ENCODE assay signal across 20 cellular contexts in the genomic region with DNA sequence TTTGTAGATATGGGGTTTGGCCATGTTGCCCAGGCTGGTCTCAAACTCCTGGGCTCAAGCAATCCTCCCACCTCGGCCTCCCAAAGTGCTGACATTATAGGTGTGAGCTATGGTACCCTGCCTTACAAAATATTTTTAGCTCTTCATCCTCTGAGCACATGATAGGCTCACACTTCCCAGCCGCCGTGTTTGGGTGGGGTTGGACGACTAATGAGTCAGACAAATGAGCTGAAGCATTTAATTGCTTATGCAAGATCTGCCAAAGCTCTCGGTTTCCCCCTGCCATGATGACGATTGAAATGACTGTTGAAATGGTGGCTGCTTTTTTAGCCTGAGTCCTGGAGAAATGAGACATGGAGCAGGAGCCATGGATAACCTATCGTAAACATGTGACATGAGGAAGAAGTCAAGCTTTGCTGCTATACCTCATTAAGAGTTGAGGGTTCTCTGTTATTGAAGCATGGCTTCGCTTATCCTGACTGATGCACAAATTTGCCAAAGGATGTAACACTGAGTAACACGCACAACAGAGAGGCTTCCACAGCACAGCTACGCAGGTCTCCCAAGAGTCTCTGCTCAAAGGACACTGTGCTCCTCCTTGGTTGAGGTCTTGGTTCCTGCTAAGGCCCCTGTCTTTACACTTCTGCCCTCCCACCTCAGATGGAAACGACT. TPM values are rescaled to one million over a fixed set of nuclear protein-coding genes. Genes with fewer than 3 reads are reported as not detected.
DNase-seq lines count a peak whose midpoint lies in the region; ATAC-seq, FAIRE-seq and TF ChIP-seq lines count a peak whose summit lies in the region.
"Had no signal": no experiment of that assay in that cellular context is flagged by ENCODE, and none has a peak within 500 bp of the region (broad histone marks: within the 10 kb centered on the region; RNA-seq: fewer than 3 reads in every experiment).

No MANE protein-coding gene starts in this region.

- WGBS in HepG2 (ENCODE audit: low lambda C conversion rate): 10% methylated on average over 9 of the region's 11 CpGs
- 59% methylated on average over 7 of the region's 11 CpGs for WGBS in right lobe of liver (ENCODE audit: insufficient coverage, low coverage, low lambda C conversion rate, missing lambda C conversion rate)

- no TSS peak for BruUV-seq in HepG2 (replicated peaks; lab: Mats Ljungman, UMichigan)

- no peak overlapping the region for H3K4me2 ChIP-seq in HepG2 (ENCODE audit: low read depth, low read length)
- H3K4me2 ChIP-seq: BLaER1 treated with 17β-estradiol and CSF1 and Interleukin-3, amounts not matched to agents 10 nM and 100 nM; GM23338 had no signal

- TF ChIP-seq CTCF in HepG2 (CRISPR knock-in tag; IDR thresholded peaks at IDR 0.05) (no peak), right lobe of liver (IDR thresholded peaks at IDR 0.05) (no peak), RWPE1 (conservative IDR thresholded peaks at IDR 0.05; ENCODE audit: low read depth) (no peak)

- H3K27me3 ChIP-seq in HepG2 (ENCODE audit: control insufficient read depth in 1 of 2, insufficient read depth in 2 of 2, low read length in 2 of 2) (peaks cover 6 to 33% of the 10 kb centered on the region in 2 experiments; a peak in 4 of 5 replicates), right lobe of liver (no peaks in the 10 kb centered on the region)
- H3K27me3 ChIP-seq: BLaER1 treated with 17β-estradiol and CSF1 and Interleukin-3, amounts not matched to agents 10 nM and 100 nM had no signal

- H2AFZ ChIP-seq in HepG2 (ENCODE audit: low read length): no peak overlapping the region
- H2AFZ ChIP-seq: GM23338 had no signal

- TF ChIP-seq POLR2A in HepG2 (IDR thresholded peaks at IDR 0.05; ENCODE audit: insufficient read depth in 1 of 2, low read depth in 2 of 2, low read length in 2 of 2): no peak
- no peak for TF ChIP-seq POLR2A in right lobe of liver (IDR thresholded peaks at IDR 0.05)

- H3K4me3 Mint-ChIP-seq in activated CD4-positive, alpha-beta T cell treated with anti-CD3 and anti-CD28 coated beads, Interleukin-2, amount 10 ng/mL, durations not matched to agents 7 days and 5 days: no peak overlapping the region
- H3K4me3 Mint-ChIP-seq: B cell; CD8-positive, alpha-beta T cell; GM23338 had no signal

- DNase-seq in HepG2 (ENCODE audit: low spot score): no peak
- DNase-seq in right lobe of liver: no peak
- DNase-seq in posterior vena cava (ENCODE audit: low spot score): peak; percentile 34
- no peak for DNase-seq in activated CD4-positive, alpha-beta T cell treated with anti-CD3 and anti-CD28 coated beads, Interleukin-2, amount 10 ng/mL, durations not matched to agents 7 days and 5 days
- no peak for DNase-seq in RWPE1 (ENCODE audit: low spot score)
- DNase-seq: 8988T; Calu3; CD8-positive, alpha-beta T cell; DMS53; DND-41; HCEC 1CT had no signal

- no peak for TF ChIP-seq EP300 in HepG2 (IDR thresholded peaks at IDR 0.05; ENCODE audit: low read depth in 2 of 2, low read length in 2 of 2)
- TF ChIP-seq EP300 in HepG2 (CRISPR knock-in tag; IDR thresholded peaks at IDR 0.05; ENCODE audit: borderline replicate concordance): no peak

- no peak overlapping the region for H3K4me3 ChIP-seq in HepG2 (replicated peaks in 1 of 3; ENCODE audit: insufficient read depth in 1 of 3, low read depth in 2 of 3, low read length in 3 of 3)
- no peak overlapping the region for H3K4me3 ChIP-seq in right lobe of liver
- H3K4me3 ChIP-seq: BLaER1 treated with 17β-estradiol and CSF1 and Interleukin-3, amounts not matched to agents 10 nM and 100 nM; GM23338 had no signal

- no peak for FAIRE-seq in HepG2 (lab: Jason Lieb, UNC)
- FAIRE-seq: G401.6, GM12892, GM18507, H54 had no signal

- H3K27ac ChIP-seq in HepG2 (ENCODE audit: extremely low read length, insufficient read depth, low read length) (no peak overlapping the region), right lobe of liver (no peak overlapping the region), RWPE1 (no peak overlapping the region)
- H3K27ac ChIP-seq: BLaER1 treated with 17β-estradiol and CSF1 and Interleukin-3, amounts not matched to agents 10 nM and 100 nM had no signal

- no peaks in the 10 kb centered on the region for H3K9me3 ChIP-seq in HepG2 (ENCODE audit: low read length)
- H3K9me3 ChIP-seq in right lobe of liver: no peaks in the 10 kb centered on the region

- CTCF ChIA-PET in HepG2 (lab: Yijun Ruan, JAX; ENCODE audit: low intra/inter-chr PET ratio, low total read pairs): no interaction called here
- CTCF ChIA-PET in activated CD4-positive, alpha-beta T cell treated with anti-CD3 and anti-CD28 coated beads, Interleukin-2, amount 10 ng/mL, durations not matched to agents 7 days and 5 days (lab: Charles Lee): interaction anchor here (0.6 kb wide), 1 partner anchor 9 kb away, joined by 3 read pairs; no protein-coding TSS in a partner anchor
- CTCF ChIA-PET in RWPE1 (lab: Yijun Ruan, JAX): interaction anchor here (0.6 kb wide), 1 partner anchor 56 kb away, joined by 5 read pairs; no protein-coding TSS in a partner anchor

- intact Hi-C loops in HepG2 (cut with micrococcal nuclease; ENCODE audit: unreplicated experiment) (no loop called here), right lobe of liver (cut with DNase I) (no loop called here), posterior vena cava (cut with DNase I) (no loop called here)

- H3K4me1 Mint-ChIP-seq in activated CD4-positive, alpha-beta T cell treated with anti-CD3 and anti-CD28 coated beads, Interleukin-2, amount 10 ng/mL, durations not matched to agents 7 days and 5 days: no peaks in the 10 kb centered on the region
- H3K4me1 Mint-ChIP-seq: B cell, GM23338 had no signal

- H3K27ac Mint-ChIP-seq in activated CD4-positive, alpha-beta T cell treated with anti-CD3 and anti-CD28 coated beads, Interleukin-2, amount 10 ng/mL, durations not matched to agents 7 days and 5 days: no peak overlapping the region
- H3K27ac Mint-ChIP-seq: B cell; CD8-positive, alpha-beta T cell; GM23338 had no signal

- H3K9ac ChIP-seq in HepG2 (ENCODE audit: insufficient read depth, low read depth, low read length): no peak overlapping the region
- H3K9ac ChIP-seq: BLaER1 treated with 17β-estradiol and CSF1 and Interleukin-3, amounts not matched to agents 10 nM and 100 nM had no signal

- peaks cover 2% of the 10 kb centered on the region for H3K27me3 Mint-ChIP-seq in activated CD4-positive, alpha-beta T cell treated with anti-CD3 and anti-CD28 coated beads, Interleukin-2, amount 10 ng/mL, durations not matched to agents 7 days and 5 days

- no peak for TF ChIP-seq RAD21 in HepG2 (CRISPR knock-in tag; IDR thresholded peaks at IDR 0.05)

- ATAC-seq in HepG2 (no peak), right lobe of liver (no peak), esophagus mucosa (peak; percentile 64), GM18861 (IDR thresholded peaks at IDR 0.05; ENCODE audit: unreplicated experiment) (no peak)
- ATAC-seq: CD8-positive, alpha-beta T cell; GM23338 had no signal

- no peaks in the 10 kb centered on the region for H3K79me2 ChIP-seq in HepG2 (ENCODE audit: insufficient read depth, low read length)

- H3K36me3 ChIP-seq in HepG2 (replicated peaks in 1 of 2; ENCODE audit: control insufficient read depth in 1 of 2, insufficient read depth in 2 of 2, low read length in 2 of 2) (no peaks in the 10 kb centered on the region), right lobe of liver (no peaks in the 10 kb centered on the region)
- H3K36me3 ChIP-seq: BLaER1 treated with 17β-estradiol and CSF1 and Interleukin-3, amounts not matched to agents 10 nM and 100 nM had no signal

- H4K20me1 ChIP-seq in HepG2 (ENCODE audit: insufficient read depth, low read length): no peaks in the 10 kb centered on the region
- H4K20me1 ChIP-seq: BLaER1 treated with 17β-estradiol and CSF1 and Interleukin-3, amounts not matched to agents 10 nM and 100 nM had no signal

- no peaks in the 10 kb centered on the region for H3K9me3 Mint-ChIP-seq in activated CD4-positive, alpha-beta T cell treated with anti-CD3 and anti-CD28 coated beads, Interleukin-2, amount 10 ng/mL, durations not matched to agents 7 days and 5 days

- H3K36me3 Mint-ChIP-seq in activated CD4-positive, alpha-beta T cell treated with anti-CD3 and anti-CD28 coated beads, Interleukin-2, amount 10 ng/mL, durations not matched to agents 7 days and 5 days (ENCODE audit: low read depth): no peaks in the 10 kb centered on the region
- H3K36me3 Mint-ChIP-seq: CD8-positive, alpha-beta T cell had no signal

- no peaks in the 10 kb centered on the region for H3K4me1 ChIP-seq in HepG2 (ENCODE audit: insufficient read depth, low read length)
- H3K4me1 ChIP-seq in right lobe of liver: no peaks in the 10 kb centered on the region
- H3K4me1 ChIP-seq: BLaER1 treated with 17β-estradiol and CSF1 and Interleukin-3, amounts not matched to agents 10 nM and 100 nM had no signal

- in situ Hi-C loops in HepG2 (cut with HindIII; ENCODE audit: extremely low pct_ligation_motif_present, low pct_unique_long_range_greater_than_20kb): no loop called here

- POLR2A ChIA-PET in HepG2 (lab: Yijun Ruan, JAX) (no interaction called here), RWPE1 (lab: Yijun Ruan, JAX; ENCODE audit: low non-redundant PET) (no interaction called here)
- POLR2A ChIA-PET in activated CD4-positive, alpha-beta T cell treated with anti-CD3 and anti-CD28 coated beads, Interleukin-2, amount 10 ng/mL, durations not matched to agents 7 days and 5 days (lab: Charles Lee): no interaction called here

RNA-seq across cellular contexts. Expression of a gene that starts 48.2 kb away (rescaled TPM):
- 0.10 and 0.18 TPM in 2 replicates for total RNA-seq in HepG2 (2016; rRNA removed; fragmentation: Illumina TruSeq; extraction: Trizol)
- total RNA-seq in HepG2 (2016; cell fraction: cytosol; rRNA removed; fragmentation: Illumina TruSeq; extraction: Trizol; ENCODE audit: low read depth): not detected in 2 replicates
- total RNA-seq in HepG2 (2016; cell fraction: insoluble cytoplasmic fraction; rRNA removed; fragmentation: Illumina TruSeq; extraction: Trizol): 0.10 and 0.13 TPM in 2 replicates
- total RNA-seq in HepG2 (2016; cell fraction: membrane; rRNA removed; fragmentation: Illumina TruSeq; extraction: Trizol): 0.06 TPM in 1 of 2 replicates, not detected in the other
- total RNA-seq in HepG2 (2016; cell fraction: nucleus; rRNA removed; fragmentation: Illumina TruSeq; extraction: Trizol): not detected in 2 replicates
- polyA plus RNA-seq in HepG2 (2011; rRNA removed): 0.09 and 0.18 TPM in 2 replicates
- 0.08 and 0.12 TPM in 2 replicates for polyA plus RNA-seq in HepG2 (2011; cell fraction: cytosol; rRNA removed)
- polyA plus RNA-seq in HepG2 (2011; cell fraction: nucleus; rRNA removed): 0.09 and 0.10 TPM in 2 replicates
- polyA plus RNA-seq in HepG2 (2012): 0.07 and 0.11 TPM in 2 replicates
- 0.05 TPM in 1 of 2 replicates, not detected in the other for polyA plus RNA-seq in HepG2 (2016; cell fraction: cytosol; fragmentation: Illumina TruSeq; extraction: Trizol; ENCODE audit: low read depth)
- 0.12 TPM in 1 of 2 replicates, not detected in the other for polyA plus RNA-seq in HepG2 (2016; cell fraction: insoluble cytoplasmic fraction; fragmentation: Illumina TruSeq; extraction: Trizol; ENCODE audit: low read depth)
- polyA plus RNA-seq in HepG2 (2016; cell fraction: membrane; fragmentation: Illumina TruSeq; extraction: Trizol; ENCODE audit: low read depth): not detected in 2 replicates
- not detected in 2 replicates for polyA plus RNA-seq in HepG2 (2016; cell fraction: nucleus; fragmentation: Illumina TruSeq; extraction: Trizol; ENCODE audit: insufficient read depth, low read depth)
- polyA minus RNA-seq in HepG2 (2011; rRNA and poly(A)+ RNA removed; ENCODE audit: low replicate concordance): 4.4 TPM in 1 of 2 replicates, not detected in the other
- not detected in 2 replicates for polyA minus RNA-seq in HepG2 (2011; cell fraction: cytosol; rRNA and poly(A)+ RNA removed)
- not detected in 2 replicates for polyA minus RNA-seq in HepG2 (2011; cell fraction: nucleus; rRNA and poly(A)+ RNA removed)
- total RNA-seq in right lobe of liver: under 1 TPM; 0.32 to 0.93 (median 0.61) TPM
- 1.1 TPM for total RNA-seq in esophagus mucosa
- total RNA-seq in posterior vena cava: 10 to 100 TPM; 75.4 to 83.3 TPM
- total RNA-seq in activated CD4-positive, alpha-beta T cell treated with anti-CD3 and anti-CD28 coated beads, Interleukin-2, amount 10 ng/mL, durations not matched to agents 7 days and 5 days: under 1 TPM in 1 of 2 experiments, not detected in 1; 0.12 TPM
- total RNA-seq: Calu3 had no signal

Comparison
In these comparisons a context has a peak if more than half of its experiments do, and no peak if none do; other contexts are left out.
1. RNA of a gene that starts 48.2 kb away (total RNA-seq): 75.4 to 83.3 TPM in posterior vena cava; 1.1 TPM in esophagus mucosa (single experiment), 0.32 to 0.93 TPM in right lobe of liver, 0.06 to 0.18 TPM in HepG2 and 0.12 TPM in activated CD4-positive, alpha-beta T cell treated with anti-CD3 and anti-CD28 coated beads, Interleukin-2, amount 10 ng/mL, durations not matched to agents 7 days and 5 days; every median in the first group is over 10 times any median in the second.